ENCODE assay signal across 16 cellular contexts in genomic region chr6:161141173-161141572, GRCh38.
DNase-seq lines count a peak whose midpoint lies in the region; ATAC-seq and TF ChIP-seq lines count a peak whose summit lies in the region.
"Had no signal": no experiment of that assay in that cellular context is flagged by ENCODE, and none has a peak within 500 bp of the region (broad histone marks: within the 10 kb centered on the region; RNA-seq: fewer than 3 reads in every experiment).

No MANE protein-coding gene starts in this region.

- DNase-seq in DMS 273 (lab: John Stamatoyannopoulos, UW; ENCODE audit: unreplicated experiment) (peak; percentile 14), DMS 273 treated with DMSO at 0.1 percent for 48 hours (lab: John Stamatoyannopoulos, UW) (no peak), NCI-H1092 (lab: John Stamatoyannopoulos, UW) (peak; percentile 50), NCI-H748 (lab: John Stamatoyannopoulos, UW; ENCODE audit: unreplicated experiment) (peak; percentile 92), lung (ENCODE audit: low spot score) (peak; percentile 17), OCI-M2 (lab: John Stamatoyannopoulos, UW; ENCODE audit: unreplicated experiment) (no peak)
- DNase-seq: amniotic stem cell, hippocampal formation, lower lobe of right lung, NCI-H187 treated with DMSO at 0.1 percent for 48 hours, NCI-H526 treated with DMSO at 0.1 percent for 48 hours, SJCRH30 had no signal

- no peaks in the 10 kb centered on the region for H3K27me3 ChIP-seq in lung (ENCODE audit: control insufficient read depth, insufficient read depth)
- H3K27me3 ChIP-seq: SJCRH30 had no signal

- H3K4me1 ChIP-seq in lung (ENCODE audit: control insufficient read depth in 2 of 2, insufficient read depth in 2 of 2, low read length in 2 of 2), result no peaks in the 10 kb centered on the region
- H3K4me1 ChIP-seq: lower lobe of right lung had no signal

- no peak overlapping the region for H3K27ac ChIP-seq in lung (ENCODE audit: low read depth in 1 of 2, low read length in 1 of 2)
- H3K27ac ChIP-seq: 22Rv1, HL-60, lower lobe of right lung, SJCRH30 had no signal

- ATAC-seq in lung (ENCODE audit: insufficient read depth, low FRiP score) (no peak), GM21737 (IDR thresholded peaks at IDR 0.05; ENCODE audit: unreplicated experiment) (no peak), GM18519 (IDR thresholded peaks at IDR 0.05; ENCODE audit: low FRiP score, unreplicated experiment) (no peak)
- ATAC-seq: lower lobe of right lung had no signal

- H3K4me3 ChIP-seq in lung, result no peak overlapping the region
- H3K4me3 ChIP-seq: lower lobe of right lung, SJCRH30 had no signal

- H3K36me3 ChIP-seq in lung (ENCODE audit: control insufficient read depth in 2 of 2, insufficient read depth in 2 of 2, low read length in 2 of 2), result peaks cover 0 to 9% of the 10 kb centered on the region in 2 donors
- H3K36me3 ChIP-seq: SJCRH30 had no signal

- H3K9me3 ChIP-seq in lung (ENCODE audit: control insufficient read depth in 2 of 2, insufficient read depth in 1 of 2, low read length in 1 of 2), result no peaks in the 10 kb centered on the region
- H3K9me3 ChIP-seq: lower lobe of right lung, SJCRH30 had no signal

- no peak for TF ChIP-seq CTCF in lung (IDR thresholded peaks at IDR 0.05; ENCODE audit: control extremely low read depth, extremely low read depth)

- WGBS in lung, 2 donors, result 79 to 80% methylated on average over 11 of the region's 11 CpGs

Comparison
In these comparisons a context has a peak if more than half of its experiments do, and no peak if none do; other contexts are left out.
1. DNase-seq: peak in DMS 273 (single experiment), NCI-H1092 (single experiment), NCI-H748 (single experiment) and lung (single experiment); none in DMS 273 treated with DMSO at 0.1 percent for 48 hours (single experiment) and OCI-M2 (single experiment).